ENCODE assay signal across 31 cellular contexts in the genomic region with DNA sequence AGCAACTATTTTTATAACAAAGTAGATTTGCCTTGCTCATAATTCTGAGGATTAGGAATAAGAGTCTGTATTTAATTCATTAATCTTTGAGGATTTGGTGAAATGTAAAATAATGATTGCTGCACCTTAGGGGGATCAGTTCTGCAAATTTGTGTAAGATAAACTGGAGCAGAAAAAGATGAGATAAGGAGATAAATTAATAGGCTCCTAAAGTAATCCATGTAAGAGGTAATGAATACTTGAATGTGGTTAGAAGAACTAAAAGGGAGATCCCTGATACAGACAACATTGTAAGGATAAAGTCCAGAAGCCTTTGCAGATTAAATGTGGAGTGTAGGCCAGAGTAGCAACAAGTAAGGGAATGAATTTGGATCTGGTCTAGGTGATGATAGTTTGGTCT.
"Had no signal": no experiment of that assay in that cellular context is flagged by ENCODE, and none has a peak within 500 bp of the region (broad histone marks: within the 10 kb centered on the region; RNA-seq: fewer than 3 reads in every experiment).

No MANE protein-coding gene starts in this region.

- H3K4me1 Mint-ChIP-seq: activated CD4-positive, alpha-beta T cell treated with anti-CD3 and anti-CD28 coated beads for 36 hours; activated CD4-positive, alpha-beta T cell treated with anti-CD3 and anti-CD28 coated beads, Interleukin-2, amount 10 ng/mL, durations not matched to agents 24 days and 14 days; activated CD8-positive, alpha-beta memory T cell treated with anti-CD3 and anti-CD28 coated beads, Interleukin-2, amount 10 ng/mL, durations not matched to agents 7 days and 5 days; activated naive CD4-positive, alpha-beta T cell treated with anti-CD3 and anti-CD28 coated beads, Interleukin-2, amount 10 ng/mL, durations not matched to agents 7 days and 5 days; activated naive CD8-positive, alpha-beta T cell treated with anti-CD3 and anti-CD28 coated beads, Interleukin-2, amount 50 U/mL, for 24 hours had no signal

- H3K27ac ChIP-seq: adrenal gland, ascending aorta, breast epithelium, cardiac muscle cell, colonic mucosa had no signal

- ATAC-seq: activated CD4-positive, alpha-beta T cell treated with anti-CD3 and anti-CD28 coated beads for 36 hours; activated CD8-positive, alpha-beta memory T cell treated with anti-CD3 and anti-CD28 coated beads, Interleukin-2, amount 10 ng/mL, durations not matched to agents 7 days and 5 days; activated CD8-positive, alpha-beta T cell treated with anti-CD3 and anti-CD28 coated beads, Interleukin-2, amount 10 ng/mL, durations not matched to agents 7 days and 5 days; activated naive CD4-positive, alpha-beta T cell treated with anti-CD3 and anti-CD28 coated beads, Interleukin-2, amount 50 U/mL, for 72 hours; activated naive CD8-positive, alpha-beta T cell treated with anti-CD3 and anti-CD28 coated beads, Interleukin-2, amount 50 U/mL, for 24 hours; esophagus mucosa had no signal

- H3K4me1 ChIP-seq: ascending aorta, breast epithelium, colonic mucosa had no signal

- H3K27ac Mint-ChIP-seq: activated CD4-positive, alpha-beta memory T cell treated with anti-CD3 and anti-CD28 coated beads for 36 hours; activated CD4-positive, alpha-beta T cell treated with anti-CD3 and anti-CD28 coated beads for 36 hours; activated CD4-positive, alpha-beta T cell treated with anti-CD3 and anti-CD28 coated beads, Interleukin-2, amount 10 ng/mL, durations not matched to agents 24 days and 14 days; activated CD8-positive, alpha-beta memory T cell treated with anti-CD3 and anti-CD28 coated beads, Interleukin-2, amount 10 ng/mL, durations not matched to agents 7 days and 5 days; activated CD8-positive, alpha-beta T cell treated with anti-CD3 and anti-CD28 coated beads, Interleukin-2, amount 10 ng/mL, durations not matched to agents 7 days and 5 days; activated naive CD4-positive, alpha-beta T cell treated with anti-CD3 and anti-CD28 coated beads, Interleukin-2, amount 10 ng/mL, durations not matched to agents 7 days and 5 days; activated naive CD4-positive, alpha-beta T cell treated with anti-CD3 and anti-CD28 coated beads, Interleukin-2, amount 50 U/mL, for 72 hours; activated naive CD8-positive, alpha-beta T cell treated with anti-CD3 and anti-CD28 coated beads, Interleukin-2, amount 50 U/mL, for 24 hours; activated T-helper 1 cell treated with anti-CD3 and anti-CD28 coated beads, Interleukin-12 subunit alpha, Interleukin-12 subunit beta, Interleukin-2, Interleukin-4 antibody, amounts not matched to agents 30 ng/mL and 10 ng/mL and 1 ng/mL, durations not matched to agents 14 hours and 24 hours and 36 hours; activated T-helper 2 cell treated with anti-CD3 and anti-CD28 coated beads, Interferon-gamma antibody, Interleukin-2, Interleukin-4, amounts not matched to agents 10 μg/mL and 5 μg/mL and 100 μg/mL, durations not matched to agents 14 hours and 24 hours and 36 hours; endodermal cell had no signal

- H3K9me3 ChIP-seq: adrenal gland, ascending aorta, breast epithelium, colonic mucosa had no signal

- H3K4me3 Mint-ChIP-seq: activated CD4-positive, alpha-beta memory T cell treated with anti-CD3 and anti-CD28 coated beads for 36 hours; activated CD4-positive, alpha-beta T cell treated with anti-CD3 and anti-CD28 coated beads for 36 hours; activated CD4-positive, alpha-beta T cell treated with anti-CD3 and anti-CD28 coated beads, Interleukin-2, amount 10 ng/mL, durations not matched to agents 24 days and 14 days; activated CD8-positive, alpha-beta memory T cell treated with anti-CD3 and anti-CD28 coated beads, Interleukin-2, amount 10 ng/mL, durations not matched to agents 7 days and 5 days; activated CD8-positive, alpha-beta T cell treated with anti-CD3 and anti-CD28 coated beads, Interleukin-2, amount 10 ng/mL, durations not matched to agents 7 days and 5 days; activated naive CD4-positive, alpha-beta T cell treated with anti-CD3 and anti-CD28 coated beads, Interleukin-2, amount 10 ng/mL, durations not matched to agents 7 days and 5 days; activated naive CD8-positive, alpha-beta T cell treated with anti-CD3 and anti-CD28 coated beads, Interleukin-2, amount 50 U/mL, for 24 hours; activated T-helper 1 cell treated with anti-CD3 and anti-CD28 coated beads, Interleukin-12 subunit alpha, Interleukin-12 subunit beta, Interleukin-2, Interleukin-4 antibody, amounts not matched to agents 30 ng/mL and 10 ng/mL and 1 ng/mL, durations not matched to agents 14 hours and 24 hours and 36 hours; endodermal cell had no signal

- H3K4me3 ChIP-seq: adrenal gland, ascending aorta, breast epithelium, cardiac muscle cell, colonic mucosa had no signal

- DNase-seq: activated CD4-positive, alpha-beta memory T cell treated with anti-CD3 and anti-CD28 coated beads for 36 hours; activated CD4-positive, alpha-beta T cell treated with anti-CD3 and anti-CD28 coated beads for 36 hours; activated CD4-positive, alpha-beta T cell treated with anti-CD3 and anti-CD28 coated beads, Interleukin-2, amount 10 ng/mL, durations not matched to agents 24 days and 14 days; activated CD4-positive, CD25-positive, alpha-beta regulatory T cell; activated CD4-positive, CD25-positive, alpha-beta regulatory T cell treated with anti-CD3 and anti-CD28 coated beads, Interleukin-2, amount 50 U/mL, for 72 hours; activated CD8-positive, alpha-beta memory T cell treated with anti-CD3 and anti-CD28 coated beads, Interleukin-2, amount 10 ng/mL, durations not matched to agents 7 days and 5 days; activated CD8-positive, alpha-beta memory T cell treated with anti-CD3 and anti-CD28 coated beads, Interleukin-2, amount 50 U/mL, for 4 hours; activated CD8-positive, alpha-beta T cell treated with anti-CD3 and anti-CD28 coated beads, Interleukin-2, amount 10 ng/mL, durations not matched to agents 7 days and 5 days; activated effector memory CD4-positive, alpha-beta T cell treated with anti-CD3 and anti-CD28 coated beads, Interleukin-2, amount 50 U/mL, for 16 hours; activated naive CD4-positive, alpha-beta T cell treated with anti-CD3 and anti-CD28 coated beads, Interleukin-2, amount 10 ng/mL, durations not matched to agents 7 days and 5 days; activated naive CD8-positive, alpha-beta T cell treated with anti-CD3 and anti-CD28 coated beads, Interleukin-2, amount 50 U/mL, for 24 hours; activated T-cell treated with anti-CD3 and anti-CD28 coated beads, Interleukin-2, amount 50 U/mL, for 1 hour; activated T-cell treated with anti-CD3 and anti-CD28 coated beads, Interleukin-2, amount 50 U/mL, for 48 hours; adrenal gland; central memory CD4-positive, alpha-beta T cell; cerebellar nuclear complex; colonic mucosa; effector CD8-positive, alpha-beta T cell; endodermal cell; foreskin fibroblast; head of caudate nucleus; T-helper 1 cell; T-helper 2 cell had no signal

- H3K27me3 ChIP-seq: adrenal gland, ascending aorta, breast epithelium, cardiac muscle cell, colonic mucosa had no signal

- H3K36me3 ChIP-seq: adrenal gland, breast epithelium, colonic mucosa had no signal

- H3K27me3 Mint-ChIP-seq: activated CD4-positive, alpha-beta memory T cell treated with anti-CD3 and anti-CD28 coated beads for 36 hours; activated CD4-positive, alpha-beta T cell treated with anti-CD3 and anti-CD28 coated beads for 36 hours; activated CD4-positive, alpha-beta T cell treated with anti-CD3 and anti-CD28 coated beads, Interleukin-2, amount 10 ng/mL, durations not matched to agents 24 days and 14 days; activated CD8-positive, alpha-beta memory T cell treated with anti-CD3 and anti-CD28 coated beads, Interleukin-2, amount 10 ng/mL, durations not matched to agents 7 days and 5 days; activated naive CD4-positive, alpha-beta T cell treated with anti-CD3 and anti-CD28 coated beads, Interleukin-2, amount 10 ng/mL, durations not matched to agents 7 days and 5 days; activated naive CD8-positive, alpha-beta T cell treated with anti-CD3 and anti-CD28 coated beads, Interleukin-2, amount 50 U/mL, for 24 hours; brain had no signal
